In genomic region chr2:142561656-142562055, GRCh38 we compare ENCODE assay signal across 26 cellular contexts.
"Had no signal": no experiment of that assay in that cellular context is flagged by ENCODE, and none has a peak within 500 bp of the region (broad histone marks: within the 10 kb centered on the region; RNA-seq: fewer than 3 reads in every experiment).

No MANE protein-coding gene starts in this region.

- H3K27me3 ChIP-seq: left lung, neural progenitor cell, ovary, right atrium auricular region, right lobe of liver, tibial nerve, vagina had no signal

- H3K27ac Mint-ChIP-seq: mesothelial cell of epicardium; naive B cell; natural killer cell; nephron progenitor cell; neural progenitor cell; progenitor cell of endocrine pancreas; stimulated activated naive CD8-positive, alpha-beta T cell treated with anti-CD3 and anti-CD28 coated beads, Interleukin-15, amount 100 ng/mL, for 72 hours; type B pancreatic cell had no signal

- H3K4me3 ChIP-seq: left lung, lung, neural progenitor cell, ovary, right atrium auricular region, right lobe of liver, skin epidermis, tibial nerve, vagina had no signal

- H3K36me3 ChIP-seq: left lung, neural progenitor cell, ovary, right atrium auricular region, right lobe of liver, tibial nerve, vagina had no signal

- H3K4me1 ChIP-seq: left lung, neural progenitor cell, right atrium auricular region, right lobe of liver, tibial nerve, vagina had no signal

- H2AFZ ChIP-seq: neural progenitor cell had no signal

- H3K4me3 Mint-ChIP-seq: mesothelial cell of epicardium; naive B cell; natural killer cell; nephron progenitor cell; neural progenitor cell; stimulated activated naive CD8-positive, alpha-beta T cell treated with anti-CD3 and anti-CD28 coated beads, Interleukin-15, amount 100 ng/mL, for 72 hours; type B pancreatic cell had no signal

- H3K4me2 ChIP-seq: neural progenitor cell had no signal

- H3K27ac ChIP-seq: left lung, neural progenitor cell, ovary, right atrium auricular region, right lobe of liver, skin epidermis, tibial nerve, vagina had no signal

- H3K36me3 Mint-ChIP-seq: mesothelial cell of epicardium, naive B cell, natural killer cell, neural progenitor cell, type B pancreatic cell had no signal

- H3K27me3 Mint-ChIP-seq: progenitor cell of endocrine pancreas; stimulated activated naive CD8-positive, alpha-beta T cell treated with anti-CD3 and anti-CD28 coated beads, Interleukin-15, amount 100 ng/mL, for 72 hours; type B pancreatic cell had no signal

- FAIRE-seq: keratinocyte had no signal

- H3K4me1 Mint-ChIP-seq: naive B cell; natural killer cell; nephron progenitor cell; stimulated activated naive CD8-positive, alpha-beta T cell treated with anti-CD3 and anti-CD28 coated beads, Interleukin-15, amount 100 ng/mL, for 72 hours had no signal

- H3K9me3 ChIP-seq: left lung, ovary, right atrium auricular region, right lobe of liver, vagina had no signal

- ATAC-seq: left colon; left lung; natural killer cell; stimulated activated naive CD8-positive, alpha-beta T cell treated with anti-CD3 and anti-CD28 coated beads, Interleukin-15, amount 100 ng/mL, for 72 hours had no signal

- DNase-seq: hippocampal formation; left colon; mesendoderm; naive B cell; natural killer cell; nephron progenitor cell; ovary; right lobe of liver; stimulated activated CD4-positive, alpha-beta T cell treated with anti-CD3 and anti-CD28 coated beads, Interleukin-12 subunit alpha, Interleukin-12 subunit beta, amount 100 ng/mL, for 4 hours; stimulated activated CD4-positive, alpha-beta T cell treated with anti-CD3 and anti-CD28 coated beads, Interleukin-15, amount 100 ng/mL, for 24 hours; stimulated activated CD4-positive, alpha-beta T cell treated with anti-CD3 and anti-CD28 coated beads, Interleukin-2, amount 100 ng/mL, for 24 hours; stimulated activated CD4-positive, alpha-beta T cell treated with anti-CD3 and anti-CD28 coated beads, Interleukin-4, amount 100 ng/mL, for 1 hour; stimulated activated naive CD4-positive, alpha-beta T cell treated with Interleukin-2 at 50 U/mL for 16 hours; stimulated activated naive CD8-positive, alpha-beta T cell treated with anti-CD3 and anti-CD28 coated beads, Interleukin-15, amount 100 ng/mL, for 72 hours; substantia nigra had no signal

- H3K9me3 Mint-ChIP-seq: mesothelial cell of epicardium, naive B cell, nephron progenitor cell, neural progenitor cell, type B pancreatic cell had no signal

- H3K9ac ChIP-seq: neural progenitor cell had no signal
